Comparison of ENCODE assay signal across 10 cellular contexts in the genomic region with DNA sequence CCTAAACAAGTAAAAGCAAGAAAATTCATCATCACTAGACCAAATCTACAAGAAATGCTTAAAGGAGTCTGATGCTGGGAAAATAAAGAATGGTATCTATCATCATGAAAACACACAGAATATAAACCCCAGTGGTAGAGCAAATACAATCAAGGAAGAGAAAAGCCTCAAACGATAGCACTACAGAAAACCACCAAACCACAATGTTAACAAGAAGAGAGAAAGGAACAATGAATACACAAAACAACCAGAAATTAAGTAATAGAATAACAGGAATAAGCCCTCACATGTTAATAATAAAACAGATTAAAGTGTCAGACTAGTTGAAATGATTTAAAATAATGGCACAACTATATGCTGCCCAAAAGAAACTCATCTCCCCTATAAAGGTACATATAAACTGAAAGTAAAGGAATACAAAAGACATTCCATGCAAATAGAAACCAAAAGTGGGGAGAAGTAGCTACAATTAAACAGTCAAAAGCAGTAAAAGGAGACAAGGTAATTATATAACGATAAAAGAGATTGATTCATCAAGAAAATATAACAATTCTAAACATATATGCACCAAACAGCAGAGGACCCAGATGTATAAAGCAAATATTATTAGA.
DNase-seq lines count a peak whose midpoint lies in the region; ATAC-seq and TF ChIP-seq lines count a peak whose summit lies in the region.
"Had no signal": no experiment of that assay in that cellular context is flagged by ENCODE, and none has a peak within 500 bp of the region (broad histone marks: within the 10 kb centered on the region; RNA-seq: fewer than 3 reads in every experiment).

No MANE protein-coding gene starts in this region.

- H3K9me3 Mint-ChIP-seq in activated T-cell treated with anti-CD3 and anti-CD28 coated beads, Interleukin-2, amount 50 U/mL, for 72 hours, result peaks cover 3 to 16% of the 10 kb centered on the region in 2 donors
- H3K9me3 Mint-ChIP-seq in activated T-helper 17 cell treated with anti-CD3 and anti-CD28 coated beads, Interleukin-2, amount 50 U/mL, for 72 hours, result peaks cover 5% of the 10 kb centered on the region

- TF ChIP-seq POLR2A in spleen (IDR thresholded peaks at IDR 0.05), result no peak

- no peaks in the 10 kb centered on the region for H3K36me3 ChIP-seq in spleen

- H3K36me3 Mint-ChIP-seq in activated T-cell treated with anti-CD3 and anti-CD28 coated beads, Interleukin-2, amount 50 U/mL, for 72 hours (ENCODE audit: insufficient read depth in 2 of 2), result peaks cover 11 to 14% of the 10 kb centered on the region in 2 donors
- no peaks in the 10 kb centered on the region for H3K36me3 Mint-ChIP-seq in activated T-helper 17 cell treated with anti-CD3 and anti-CD28 coated beads, Interleukin-2, amount 50 U/mL, for 72 hours (ENCODE audit: low read depth)

- H3K27me3 Mint-ChIP-seq in activated T-cell treated with anti-CD3 and anti-CD28 coated beads, Interleukin-2, amount 50 U/mL, for 72 hours (ENCODE audit: low read depth), result no peaks in the 10 kb centered on the region
- no peaks in the 10 kb centered on the region for H3K27me3 Mint-ChIP-seq in activated T-helper 17 cell treated with anti-CD3 and anti-CD28 coated beads, Interleukin-2, amount 50 U/mL, for 72 hours

- H3K4me3 ChIP-seq in spleen, result peak overlapping the region in 1 of 8 donors; percentile 40

- H3K4me1 ChIP-seq in spleen, result peaks cover 3 to 67% (median 22%) of the 10 kb centered on the region in 6 donors

- TF ChIP-seq CTCF in spleen (IDR thresholded peaks at IDR 0.05 in 8 of 11, conservative IDR thresholded peaks at IDR 0.05 in 3 of 11), result no peak

- H3K27me3 ChIP-seq in spleen (replicated peaks in 1 of 7), result no peaks in the 10 kb centered on the region

- 29 to 40% (median 36%) methylated on average over 2 of the region's 2 CpGs for WGBS in spleen, 5 donors

- H3K27ac ChIP-seq in spleen, result peak overlapping the region in 7 of 8 donors; percentile 26 to 67 (median 57)

- peak in 1 of 2 donors; percentile 47 for ATAC-seq in activated T-cell treated with anti-CD3 and anti-CD28 coated beads, Interleukin-2, amount 50 U/mL, for 72 hours (replicated peaks in 1 of 2)
- peak; percentile 59 for ATAC-seq in HG03457 (IDR thresholded peaks at IDR 0.05; ENCODE audit: unreplicated experiment)
- ATAC-seq in activated T-helper 17 cell treated with anti-CD3 and anti-CD28 coated beads, Interleukin-2, amount 50 U/mL, for 72 hours (replicated peaks), result peak; percentile 64

- intact Hi-C loops in spleen (cut with DNase I; ENCODE audit: low total_unique reads), result no loop called here

- H3K4me1 Mint-ChIP-seq in activated T-cell treated with anti-CD3 and anti-CD28 coated beads, Interleukin-2, amount 50 U/mL, for 72 hours (ENCODE audit: low read depth), result peaks cover 48% of the 10 kb centered on the region
- H3K4me1 Mint-ChIP-seq in activated T-helper 17 cell treated with anti-CD3 and anti-CD28 coated beads, Interleukin-2, amount 50 U/mL, for 72 hours, result peaks cover 45% of the 10 kb centered on the region

- H3K9me3 ChIP-seq in spleen, result peaks cover 0 to 14% (median 11%) of the 10 kb centered on the region in 8 donors

- peak overlapping the region; percentile 33 to 61 for H3K4me3 Mint-ChIP-seq in activated T-cell treated with anti-CD3 and anti-CD28 coated beads, Interleukin-2, amount 50 U/mL, for 72 hours
- H3K4me3 Mint-ChIP-seq in activated T-helper 17 cell treated with anti-CD3 and anti-CD28 coated beads, Interleukin-2, amount 50 U/mL, for 72 hours, result peak overlapping the region; percentile 70

- no peak for DNase-seq in activated T-cell treated with anti-CD3 and anti-CD28 coated beads, Interleukin-2, amount 50 U/mL, for 72 hours
- no peak for DNase-seq in activated T-cell treated with anti-CD3 and anti-CD28 coated beads, Interleukin-2, amount 50 U/mL, for 1 hour
- DNase-seq in spleen (no peak), NCI-H526 treated with DMSO at 0.1 percent for 48 hours (lab: John Stamatoyannopoulos, UW) (no peak), C1 segment of cervical spinal cord (lab: John Stamatoyannopoulos, UW) (no peak), NCI-H345 treated with DMSO at 0.1 percent for 48 hours (lab: John Stamatoyannopoulos, UW; ENCODE audit: unreplicated experiment) (no peak)
- DNase-seq: NK-92 treated with Interleukin-12 subunit alpha and Interleukin-12 subunit beta, amount 100 ng/mL, for 24 hours; stimulated activated CD8-positive, alpha-beta memory T cell treated with anti-CD3 and anti-CD28 coated beads, Interleukin-4, amount 100 ng/mL, for 48 hours had no signal

- H3K27ac Mint-ChIP-seq in activated T-cell treated with anti-CD3 and anti-CD28 coated beads, Interleukin-2, amount 50 U/mL, for 72 hours, result peak overlapping the region; percentile 3
- peak overlapping the region; percentile 14 for H3K27ac Mint-ChIP-seq in activated T-helper 17 cell treated with anti-CD3 and anti-CD28 coated beads, Interleukin-2, amount 50 U/mL, for 72 hours
